Comparison of ENCODE assay signal across 11 cellular contexts in genomic region chr6:157879873-157880254, GRCh38. TPM values are rescaled to one million over a fixed set of nuclear protein-coding genes. Genes with fewer than 3 reads are reported as not detected.
DNase-seq lines count a peak whose midpoint lies in the region; ATAC-seq and TF ChIP-seq lines count a peak whose summit lies in the region.
"Had no signal": no experiment of that assay in that cellular context is flagged by ENCODE, and none has a peak within 500 bp of the region (broad histone marks: within the 10 kb centered on the region; RNA-seq: fewer than 3 reads in every experiment).

No MANE protein-coding gene starts in this region.

- H3K9me3 Mint-ChIP-seq in activated naive CD4-positive, alpha-beta T cell treated with anti-CD3 and anti-CD28 coated beads for 36 hours, result no peaks in the 10 kb centered on the region
- H3K9me3 Mint-ChIP-seq in stimulated activated memory B cell treated with anti-CD40 and anti-IgM and Interleukin-4, amounts not matched to agents 10 μg/mL and 1 μg/mL and 100 μg/mL, for 72 hours, result no peaks in the 10 kb centered on the region

- no peak overlapping the region for H3K4me3 Mint-ChIP-seq in activated naive CD4-positive, alpha-beta T cell treated with anti-CD3 and anti-CD28 coated beads for 36 hours
- no peak overlapping the region for H3K4me3 Mint-ChIP-seq in stimulated activated memory B cell treated with anti-CD40 and anti-IgM and Interleukin-4, amounts not matched to agents 10 μg/mL and 1 μg/mL and 100 μg/mL, for 72 hours

- H3K27ac Mint-ChIP-seq in activated naive CD4-positive, alpha-beta T cell treated with anti-CD3 and anti-CD28 coated beads for 36 hours, result peak overlapping the region; percentile 78
- no peak overlapping the region for H3K27ac Mint-ChIP-seq in stimulated activated memory B cell treated with anti-CD40 and anti-IgM and Interleukin-4, amounts not matched to agents 10 μg/mL and 1 μg/mL and 100 μg/mL, for 72 hours

- CTCF ChIA-PET in activated naive CD4-positive, alpha-beta T cell treated with anti-CD3 and anti-CD28 coated beads for 36 hours (lab: Charles Lee), result interaction anchor here (0.6 to 10.1 kb wide), 8 partner anchors 29 to 192 kb away, joined by 3 to 142 read pairs (median 4); no protein-coding TSS in a partner anchor

- peaks cover 58% of the 10 kb centered on the region for H3K36me3 ChIP-seq in WERI-Rb-1
- H3K36me3 ChIP-seq: BE2C had no signal

- DNase-seq in activated naive CD4-positive, alpha-beta T cell treated with anti-CD3 and anti-CD28 coated beads for 36 hours, result peak; percentile 55
- DNase-seq in activated naive CD4-positive, alpha-beta T cell treated with Interleukin-2 at 50 U/mL for 16 hours, result no peak
- DNase-seq in WERI-Rb-1 (peak; percentile 56), substantia nigra (lab: John Stamatoyannopoulos, UW) (peak in 29 of 49 donors; percentile 15 to 66 (median 38)), NCI-H69 (lab: John Stamatoyannopoulos, UW) (no peak), germinal center (ENCODE audit: low spot score) (no peak)
- DNase-seq: BE2C, SIG-M5 had no signal

- peak overlapping the region; percentile 93 for H3K27ac ChIP-seq in WERI-Rb-1
- H3K27ac ChIP-seq in substantia nigra (ENCODE audit: low read depth, low read length, poor library complexity, severe bottlenecking), result peak overlapping the region; percentile 73
- H3K27ac ChIP-seq: skin epidermis had no signal

- H3K9me3 ChIP-seq in WERI-Rb-1 (ENCODE audit: severe bottlenecking), result no peaks in the 10 kb centered on the region
- H3K9me3 ChIP-seq: BE2C had no signal

- H3K27me3 Mint-ChIP-seq in activated naive CD4-positive, alpha-beta T cell treated with anti-CD3 and anti-CD28 coated beads for 36 hours (ENCODE audit: low read depth), result no peaks in the 10 kb centered on the region
- no peaks in the 10 kb centered on the region for H3K27me3 Mint-ChIP-seq in stimulated activated memory B cell treated with anti-CD40 and anti-IgM and Interleukin-4, amounts not matched to agents 10 μg/mL and 1 μg/mL and 100 μg/mL, for 72 hours

- intact Hi-C loops in activated naive CD4-positive, alpha-beta T cell treated with anti-CD3 and anti-CD28 coated beads for 36 hours (cut with micrococcal nuclease), result loop anchor here (1.0 to 5.0 kb wide), 3 partner anchors 19 to 767 kb away; no protein-coding TSS in a partner anchor

- ATAC-seq in HG02970 (IDR thresholded peaks at IDR 0.05; ENCODE audit: low FRiP score, unreplicated experiment), result peak; percentile 37
- ATAC-seq in stimulated activated memory B cell treated with anti-CD40 and anti-IgM and Interleukin-4, amounts not matched to agents 10 μg/mL and 1 μg/mL and 100 μg/mL, for 72 hours, result no peak

- TF ChIP-seq CTCF in WERI-Rb-1 (IDR thresholded peaks at IDR 0.05; ENCODE audit: low read depth, low read length), result no peak

- no peaks in the 10 kb centered on the region for H3K27me3 ChIP-seq in WERI-Rb-1 (ENCODE audit: insufficient read depth, low read depth, severe bottlenecking)
- H3K27me3 ChIP-seq: BE2C had no signal

- peaks cover 87% of the 10 kb centered on the region for H3K4me1 Mint-ChIP-seq in activated naive CD4-positive, alpha-beta T cell treated with anti-CD3 and anti-CD28 coated beads for 36 hours (ENCODE audit: low read depth)
- peaks cover 39% of the 10 kb centered on the region for H3K4me1 Mint-ChIP-seq in stimulated activated memory B cell treated with anti-CD40 and anti-IgM and Interleukin-4, amounts not matched to agents 10 μg/mL and 1 μg/mL and 100 μg/mL, for 72 hours

- no peak overlapping the region for H3K4me3 ChIP-seq in WERI-Rb-1 (ENCODE audit: low read depth, low read length)
- H3K4me3 ChIP-seq: skin epidermis had no signal

- H3K36me3 Mint-ChIP-seq in activated naive CD4-positive, alpha-beta T cell treated with anti-CD3 and anti-CD28 coated beads for 36 hours (ENCODE audit: low read depth), result peaks cover 60% of the 10 kb centered on the region
- H3K36me3 Mint-ChIP-seq in stimulated activated memory B cell treated with anti-CD40 and anti-IgM and Interleukin-4, amounts not matched to agents 10 μg/mL and 1 μg/mL and 100 μg/mL, for 72 hours, result peaks cover 63% of the 10 kb centered on the region

RNA-seq across cellular contexts. Expression of gene SNX9, which starts 56.8 kb away (rescaled TPM):
- 10 to 100 TPM; 34.3 to 34.6 TPM for total RNA-seq in activated naive CD4-positive, alpha-beta T cell treated with anti-CD3 and anti-CD28 coated beads for 36 hours

Comparison
In these comparisons a context has a peak if more than half of its experiments do, and no peak if none do; other contexts are left out.
1. DNase-seq: peak in activated naive CD4-positive, alpha-beta T cell treated with anti-CD3 and anti-CD28 coated beads for 36 hours (single experiment), WERI-Rb-1 (single experiment) and substantia nigra (29 of 49); none in activated naive CD4-positive, alpha-beta T cell treated with Interleukin-2 at 50 U/mL for 16 hours (single experiment), NCI-H69 (single experiment) and germinal center (single experiment).